17 cellular contexts compared by ENCODE assay signal in genomic region chr2:230904856-230905447, GRCh38. TPM values are rescaled to one million over a fixed set of nuclear protein-coding genes. Genes with fewer than 3 reads are reported as not detected.
A peak's percentile ranks its signal among the peaks of the same experiment; 100 is the strongest.
DNase-seq lines count a peak whose midpoint lies in the region; ATAC-seq and TF ChIP-seq lines count a peak whose summit lies in the region.
"Had no signal": no experiment of that assay in that cellular context is flagged by ENCODE, and none has a peak within 500 bp of the region (broad histone marks: within the 10 kb centered on the region; RNA-seq: fewer than 3 reads in every experiment).

No MANE protein-coding gene starts in this region.

- CTCF ChIA-PET in RWPE1 (lab: Yijun Ruan, JAX) = interaction anchor here (2.8 kb wide), 1 partner anchor 82 kb away, joined by 11 read pairs; no protein-coding TSS in a partner anchor

- no peaks in the 10 kb centered on the region for H3K9me3 ChIP-seq in HUES6 (ENCODE audit: control insufficient read depth, insufficient read depth, low read depth, low read length)
- no peaks in the 10 kb centered on the region for H3K9me3 ChIP-seq in spleen
- H3K9me3 ChIP-seq: gastrocnemius medialis, HAP-1 had no signal

- peak; percentile 28 for DNase-seq in activated CD4-positive, CD25-positive, alpha-beta regulatory T cell treated with anti-CD3 and anti-CD28 coated beads, Interleukin-2, amount 50 U/mL, for 72 hours
- DNase-seq in activated CD4-positive, CD25-positive, alpha-beta regulatory T cell (lab: John Stamatoyannopoulos, UW) = no peak
- DNase-seq in dorsolateral prefrontal cortex (peak in 7 of 10 donors; percentile 4 to 20 (median 14)), spleen (peak; percentile 62), RWPE1 (ENCODE audit: low spot score) (no peak), islet precursor cell (no peak)
- DNase-seq: EL, gastrocnemius medialis, NCI-H1105, NCI-H226, SHP77 treated with DMSO at 0.1 percent for 48 hours had no signal

- no peak for ATAC-seq in GM18873 (IDR thresholded peaks at IDR 0.05; ENCODE audit: low FRiP score, unreplicated experiment)
- ATAC-seq: gastrocnemius medialis had no signal

- H3K36me3 ChIP-seq in HUES6 (ENCODE audit: control insufficient read depth, insufficient read depth, low read length) = no peaks in the 10 kb centered on the region
- H3K36me3 ChIP-seq in spleen = peaks cover 0 to 5% (median 0%) of the 10 kb centered on the region in 6 donors
- H3K36me3 ChIP-seq: gastrocnemius medialis, HAP-1 had no signal

- POLR2A ChIA-PET in RWPE1 (lab: Yijun Ruan, JAX; ENCODE audit: low non-redundant PET) = no interaction called here

- H3K27ac ChIP-seq in HUES6 (ENCODE audit: low read depth, low read length) = peak overlapping the region; percentile 2; the same call in 1 of the 2 replicates
- H3K27ac ChIP-seq in dorsolateral prefrontal cortex = no peak overlapping the region
- no peak overlapping the region for H3K27ac ChIP-seq in spleen
- H3K27ac ChIP-seq in RWPE1 = no peak overlapping the region
- H3K27ac ChIP-seq: 22Rv1, gastrocnemius medialis had no signal

- H3K4me1 ChIP-seq in HUES6 (ENCODE audit: control insufficient read depth, insufficient read depth, low read length) (peaks cover 56% of the 10 kb centered on the region), spleen (peaks cover 0 to 31% (median 3%) of the 10 kb centered on the region in 6 donors)
- H3K4me1 ChIP-seq: gastrocnemius medialis, HAP-1 had no signal

- H3K27me3 ChIP-seq in HUES6 (ENCODE audit: control insufficient read depth, insufficient read depth, low read length) (no peaks in the 10 kb centered on the region), dorsolateral prefrontal cortex (no peaks in the 10 kb centered on the region), spleen (replicated peaks in 1 of 7) (peaks cover 0 to 11% (median 0%) of the 10 kb centered on the region in 7 donors)

- no peak overlapping the region for H3K4me3 ChIP-seq in HUES6 (ENCODE audit: low read depth, low read length)
- no peak overlapping the region for H3K4me3 ChIP-seq in dorsolateral prefrontal cortex
- no peak overlapping the region for H3K4me3 ChIP-seq in spleen
- H3K4me3 ChIP-seq: gastrocnemius medialis, HAP-1, K562, skin epidermis had no signal

- TF ChIP-seq CTCF in dorsolateral prefrontal cortex (IDR thresholded peaks at IDR 0.05 in 54 of 56, conservative IDR thresholded peaks at IDR 0.05 in 2 of 56; ENCODE audit: low read depth in 1 of 56, partially characterized antibody in 56 of 56) (no peak), spleen (IDR thresholded peaks at IDR 0.05 in 8 of 11, conservative IDR thresholded peaks at IDR 0.05 in 3 of 11) (no peak), RWPE1 (conservative IDR thresholded peaks at IDR 0.05; ENCODE audit: low read depth) (no peak)

- TF ChIP-seq POLR2A in spleen (IDR thresholded peaks at IDR 0.05) = no peak

- intact Hi-C loops in dorsolateral prefrontal cortex (cut with DNase I) = no loop called here
- intact Hi-C loops in spleen (cut with DNase I; ENCODE audit: low total_unique reads) = no loop called here

- 79 to 88% (median 84%) methylated on average over 15 of the region's 15 CpGs for WGBS in spleen, 5 donors

- H3K9ac ChIP-seq in HUES6 (ENCODE audit: low read length) = peak overlapping the region; percentile 49

RNA-seq across cellular contexts. Expression of gene GPR55, which starts 20.1 kb away (rescaled TPM):
- total RNA-seq in dorsolateral prefrontal cortex (1 to 10 TPM in 74 of 120 experiments, under 1 TPM in 46; 0.14 to 6.3 (median 1.2) TPM), spleen (1 to 10 TPM; 2.5 to 6.8 (median 5.2) TPM)
- polyA plus RNA-seq in spleen = 1 to 10 TPM in 2 of 3 donors, under 1 TPM in 1; 0.86 to 2.0 (median 1.7) TPM
- total RNA-seq: gastrocnemius medialis had no signal

RNA-seq across cellular contexts. Expression of gene ITM2C, which starts 40.2 kb away (rescaled TPM):
- 1,000 to 10,000 TPM in 1 of 120 experiments, 100 to 1,000 TPM in 119; 391 to 1,107 (median 596) TPM for total RNA-seq in dorsolateral prefrontal cortex
- total RNA-seq in spleen = 100 to 1,000 TPM in 2 of 7 donors, 10 to 100 TPM in 5; 58.5 to 150 (median 87.6) TPM
- polyA plus RNA-seq in spleen = 100 to 1,000 TPM in 2 of 3 donors, 10 to 100 TPM in 1; 97.5 to 148 (median 108) TPM

Comparison
In these comparisons a context has a peak if more than half of its experiments do, and no peak if none do; other contexts are left out.
1. DNase-seq: peak in activated CD4-positive, CD25-positive, alpha-beta regulatory T cell treated with anti-CD3 and anti-CD28 coated beads, Interleukin-2, amount 50 U/mL, for 72 hours (single experiment), dorsolateral prefrontal cortex (7 of 10) and spleen (single experiment); none in activated CD4-positive, CD25-positive, alpha-beta regulatory T cell (0 of 4), RWPE1 (single experiment) and islet precursor cell (single experiment).